ENCODE assay signal across 5 cellular contexts in the genomic region with DNA sequence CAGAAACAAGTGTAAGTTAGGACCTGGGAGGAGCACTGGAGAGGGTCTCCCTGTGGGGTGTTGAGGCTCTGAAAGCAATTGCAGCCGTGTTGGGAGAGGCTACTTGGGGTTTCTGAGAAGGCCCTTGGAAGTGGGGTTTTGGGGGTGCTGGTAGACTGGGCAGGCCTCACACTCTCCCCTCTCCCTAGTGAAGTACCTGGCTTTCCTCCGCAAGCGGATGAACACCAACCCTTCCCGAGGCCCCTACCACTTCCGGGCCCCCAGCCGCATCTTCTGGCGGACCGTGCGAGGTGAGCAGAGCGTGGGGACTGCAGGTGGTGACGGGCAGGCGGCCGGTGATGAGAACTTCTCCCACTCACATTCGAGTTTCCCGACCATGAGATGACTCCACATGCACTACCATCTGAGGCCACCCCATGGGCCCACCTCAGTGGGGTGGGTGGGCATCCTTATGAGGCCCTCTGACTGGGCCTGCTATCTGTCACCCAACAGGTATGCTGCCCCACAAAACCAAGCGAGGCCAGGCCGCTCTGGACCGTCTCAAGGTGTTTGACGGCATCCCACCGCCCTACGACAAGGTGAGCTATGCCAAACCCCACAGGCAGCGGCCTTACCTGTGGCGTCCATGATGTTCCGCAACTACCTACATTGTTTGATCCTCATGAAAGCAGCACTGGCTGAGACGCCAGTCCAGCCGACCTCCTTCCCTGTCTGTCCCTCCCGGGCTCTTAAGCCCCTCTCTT. TPM values are rescaled to one million over a fixed set of nuclear protein-coding genes. Genes with fewer than 3 reads are reported as not detected.
A peak's percentile ranks its signal among the peaks of the same experiment; 100 is the strongest.
DNase-seq lines count a peak whose midpoint lies in the region; ATAC-seq and TF ChIP-seq lines count a peak whose summit lies in the region.
"Had no signal": no experiment of that assay in that cellular context is flagged by ENCODE, and none has a peak within 500 bp of the region (broad histone marks: within the 10 kb centered on the region; RNA-seq: fewer than 3 reads in every experiment).

No MANE protein-coding gene starts in this region.

- no peaks in the 10 kb centered on the region for H3K9me3 ChIP-seq in gastroesophageal sphincter

- ATAC-seq in gastroesophageal sphincter (no peak), GM21786 (IDR thresholded peaks at IDR 0.05; ENCODE audit: unreplicated experiment) (no peak)

- H3K4me3 ChIP-seq in gastroesophageal sphincter: no peak overlapping the region

- no peaks in the 10 kb centered on the region for H3K27me3 ChIP-seq in gastroesophageal sphincter

- no peak for TF ChIP-seq POLR2A in gastroesophageal sphincter (IDR thresholded peaks at IDR 0.05)

- peaks cover 7 to 44% (median 22%) of the 10 kb centered on the region in 3 donors for H3K4me1 ChIP-seq in gastroesophageal sphincter

- no peak for TF ChIP-seq EP300 in gastroesophageal sphincter (IDR thresholded peaks at IDR 0.05)

- 100% methylated on average over 2 of the region's 27 CpGs; no CpG with 5 or more reads in 1 of the 2 donors for WGBS in gastroesophageal sphincter (ENCODE audit: low coverage in 1 of 2), 2 donors

- DNase-seq in HT-29 (ENCODE audit: low spot score) (peak; percentile 0), anterior cingulate cortex (lab: John Stamatoyannopoulos, UW) (no peak)
- DNase-seq: activated CD4-positive, alpha-beta T cell treated with anti-CD3 and anti-CD28 coated beads for 4 hours had no signal

- peak overlapping the region in 3 of 4 donors; percentile 49 to 93 (median 90) for H3K27ac ChIP-seq in gastroesophageal sphincter

- TF ChIP-seq CTCF in gastroesophageal sphincter (IDR thresholded peaks at IDR 0.05): peak in 1 of 4 experiments; percentile 9

- peaks cover 7 to 58% of the 10 kb centered on the region in 2 donors for H3K36me3 ChIP-seq in gastroesophageal sphincter

RNA-seq across cellular contexts. Expression of a gene that starts 3.0 kb away (rescaled TPM):
- total RNA-seq in HT-29 (2014; rRNA removed; shearing (Covaris generic)): 7,406 and 7,983 TPM in 2 replicates
- 1,000 to 10,000 TPM; 1,269 to 3,399 (median 2,205) TPM for total RNA-seq in gastroesophageal sphincter

RNA-seq across cellular contexts. Expression of a gene that starts 5.8 kb away (rescaled TPM):
- total RNA-seq in HT-29 (2014; rRNA removed; shearing (Covaris generic)): 5,724 and 5,984 TPM in 2 replicates
- total RNA-seq in gastroesophageal sphincter: 1,000 to 10,000 TPM; 2,443 to 5,156 (median 3,385) TPM

RNA-seq across cellular contexts. Expression of a gene that starts 16.4 kb away (rescaled TPM):
- 1.6 and 2.1 TPM in 2 replicates for total RNA-seq in HT-29 (2014; rRNA removed; shearing (Covaris generic))
- total RNA-seq in gastroesophageal sphincter: 10 to 100 TPM in 1 of 4 donors, 1 to 10 TPM in 3; 3.1 to 21.0 (median 7.6) TPM

RNA-seq across cellular contexts. Expression of a gene that starts 22.0 kb away (rescaled TPM):
- 150 and 176 TPM in 2 replicates for total RNA-seq in HT-29 (2014; rRNA removed; shearing (Covaris generic))
- total RNA-seq in gastroesophageal sphincter: 100 to 1,000 TPM in 3 of 4 donors, 10 to 100 TPM in 1; 78.6 to 255 (median 158) TPM

RNA-seq across cellular contexts. Expression of a gene that starts 37.3 kb away (rescaled TPM):
- total RNA-seq in HT-29 (2014; rRNA removed; shearing (Covaris generic)): 17.6 and 25.6 TPM in 2 replicates
- 10 to 100 TPM in 3 of 4 donors, 1 to 10 TPM in 1; 8.2 to 21.0 (median 12.0) TPM for total RNA-seq in gastroesophageal sphincter
